9 cellular contexts compared by ENCODE assay signal in genomic region chr1:118986839-118987430, GRCh38. TPM values are rescaled to one million over a fixed set of nuclear protein-coding genes. Genes with fewer than 3 reads are reported as not detected.
DNase-seq lines count a peak whose midpoint lies in the region; ATAC-seq, FAIRE-seq and TF ChIP-seq lines count a peak whose summit lies in the region.
"Had no signal": no experiment of that assay in that cellular context is flagged by ENCODE, and none has a peak within 500 bp of the region (broad histone marks: within the 10 kb centered on the region; RNA-seq: fewer than 3 reads in every experiment).

No MANE protein-coding gene starts in this region.

- H3K27ac ChIP-seq in endothelial cell of umbilical vein (ENCODE audit: insufficient read depth, low read depth, low read length) = no peak overlapping the region

- no peaks in the 10 kb centered on the region for H3K9me1 ChIP-seq in endothelial cell of umbilical vein (replicated peaks; ENCODE audit: control insufficient read depth, extremely low read depth, insufficient read depth, low read length)

- H3K27me3 ChIP-seq in endothelial cell of umbilical vein (ENCODE audit: control insufficient read depth in 2 of 2, insufficient read depth in 2 of 2, low read length in 2 of 2) = peaks cover 93 to 98% of the 10 kb centered on the region in 2 experiments

- no peak overlapping the region for H3K4me2 ChIP-seq in endothelial cell of umbilical vein (ENCODE audit: insufficient read depth, low read length)

- no peak for TF ChIP-seq CTCF in AG10803 (conservative IDR thresholded peaks at IDR 0.05; ENCODE audit: low read length)
- TF ChIP-seq CTCF in endothelial cell of umbilical vein (IDR thresholded peaks at IDR 0.05; ENCODE audit: extremely low read depth in 1 of 2, insufficient read depth in 1 of 2, low read depth in 1 of 2, low read length in 2 of 2) = no peak
- TF ChIP-seq CTCF in neural crest cell (conservative IDR thresholded peaks at IDR 0.05) = no peak

- no peaks in the 10 kb centered on the region for H3K36me3 ChIP-seq in endothelial cell of umbilical vein (ENCODE audit: control insufficient read depth in 2 of 2, extremely low read depth in 1 of 2, insufficient read depth in 2 of 2, low read length in 2 of 2)

- H3K27ac Mint-ChIP-seq in neural crest cell (ENCODE audit: unreplicated experiment) = no peak overlapping the region

- peak overlapping the region; percentile 70 for H3K4me3 ChIP-seq in AG10803 (ENCODE audit: low read length)
- no peak overlapping the region for H3K4me3 ChIP-seq in endothelial cell of umbilical vein (replicated peaks in 1 of 3; ENCODE audit: insufficient read depth in 1 of 3, low read depth in 1 of 3, low read length in 3 of 3)

- H3K9me3 Mint-ChIP-seq in neural crest cell = no peaks in the 10 kb centered on the region

- H4K20me1 ChIP-seq in endothelial cell of umbilical vein (replicated peaks; ENCODE audit: control insufficient read depth, extremely low read depth, insufficient read depth, low read length) = no peaks in the 10 kb centered on the region

- H3K9ac ChIP-seq in endothelial cell of umbilical vein (replicated peaks; ENCODE audit: extremely low read depth, insufficient read depth, low read length) = no peak overlapping the region

- no peak for FAIRE-seq in endothelial cell of umbilical vein (lab: Jason Lieb, UNC)
- FAIRE-seq: small intestine had no signal

- peaks cover 51% of the 10 kb centered on the region for H3K4me1 Mint-ChIP-seq in neural crest cell

- no peaks in the 10 kb centered on the region for H3K9me3 ChIP-seq in endothelial cell of umbilical vein (replicated peaks; ENCODE audit: control insufficient read depth, insufficient read depth, low read length)

- CTCF ChIA-PET in endothelial cell of umbilical vein (lab: Charles Lee) = interaction anchor here (0.9 to 1.4 kb wide), 4 partner anchors 11 to 909 kb away, joined by 3 to 4 read pairs (median 4); no protein-coding TSS in a partner anchor

- H3K79me2 ChIP-seq in endothelial cell of umbilical vein (ENCODE audit: control insufficient read depth, insufficient read depth, low read length) = no peaks in the 10 kb centered on the region

- no peak for TF ChIP-seq POLR2A in endothelial cell of umbilical vein (IDR thresholded peaks at IDR 0.05; ENCODE audit: low read depth, low read length)

- peaks cover 100% of the 10 kb centered on the region for H3K27me3 Mint-ChIP-seq in neural crest cell (ENCODE audit: low read depth)

- no peak overlapping the region for H2AFZ ChIP-seq in endothelial cell of umbilical vein (ENCODE audit: low read depth, low read length)

- POLR2A ChIA-PET in endothelial cell of umbilical vein (lab: Charles Lee) = no interaction called here

- intact Hi-C loops in endothelial cell of umbilical vein (cut with micrococcal nuclease) = no loop called here

- DNase-seq in AG10803 (ENCODE audit: low read depth) = no peak
- peak; percentile 36 for DNase-seq in M059J (ENCODE audit: low read depth)
- DNase-seq in endothelial cell of umbilical vein (ENCODE audit: low read depth, low spot score) = no peak
- no peak for DNase-seq in neural crest cell (ENCODE audit: low read depth, low spot score)
- no peak for DNase-seq in NK-92 treated with Interleukin-12 subunit alpha and Interleukin-12 subunit beta, amount 100 ng/mL, for 24 hours (lab: John Stamatoyannopoulos, UW)
- no peak for DNase-seq in NCI-H2196 (lab: John Stamatoyannopoulos, UW; ENCODE audit: unreplicated experiment)
- DNase-seq: small intestine had no signal

- dilution Hi-C loops in endothelial cell of umbilical vein (cut with MboI; ENCODE audit: extremely low pct_ligation_motif_present, low sequenced_read_pairs) = no loop called here

- no peak for ATAC-seq in HG03342 (IDR thresholded peaks at IDR 0.05; ENCODE audit: unreplicated experiment)
- ATAC-seq in HG02840 (IDR thresholded peaks at IDR 0.05; ENCODE audit: low FRiP score, unreplicated experiment) = no peak

- no TSS peak for BruUV-seq in endothelial cell of umbilical vein (replicated peaks; lab: Mats Ljungman, UMichigan)

- peak overlapping the region; percentile 87 for H3K4me3 Mint-ChIP-seq in neural crest cell

- H3K36me3 Mint-ChIP-seq in neural crest cell (ENCODE audit: low read depth) = no peaks in the 10 kb centered on the region

- H3K4me1 ChIP-seq in endothelial cell of umbilical vein (ENCODE audit: control insufficient read depth, extremely low read depth, insufficient read depth, low read length) = peaks cover 12% of the 10 kb centered on the region

TF ChIP-seq in endothelial cell of umbilical vein, 7 proteins besides CTCF, POLR2A, EP300 and RAD21:
- TF ChIP-seq EZH2 (IDR thresholded peaks at IDR 0.05; ENCODE audit: borderline replicate concordance, low read depth, low read length, severe bottlenecking) = peak; percentile 85
- no peak for TF ChIP-seq POLR2AphosphoS5 (IDR thresholded peaks at IDR 0.05; ENCODE audit: insufficient read depth, low read depth, low read length)
- no peak for TF ChIP-seq FOS (IDR thresholded peaks at IDR 0.05; ENCODE audit: borderline replicate concordance, insufficient read depth, low read length)

RNA-seq across cellular contexts. Expression of gene TBX15, which starts 1.2 kb away (rescaled TPM):
- 1.5 and 2.9 TPM in 2 replicates for total RNA-seq in M059J (2014; rRNA removed; shearing (Covaris generic))
- not detected in 2 replicates for total RNA-seq in endothelial cell of umbilical vein
- 0.01 and 0.05 TPM in 2 replicates for polyA plus RNA-seq in endothelial cell of umbilical vein
- polyA plus RNA-seq in endothelial cell of umbilical vein (2011; cell fraction: cytosol; rRNA removed) = 0.03 TPM in 1 of 2 replicates, not detected in the other
- 0.07 TPM in 1 of 2 replicates, not detected in the other for polyA plus RNA-seq in endothelial cell of umbilical vein (2011; cell fraction: nucleus; rRNA removed)
- polyA plus RNA-seq in endothelial cell of umbilical vein (2012) = not detected in 2 replicates
- polyA minus RNA-seq in endothelial cell of umbilical vein = 0.08 TPM in 1 of 2 replicates, not detected in the other
- not detected for polyA minus RNA-seq in endothelial cell of umbilical vein (2011; cell fraction: cytosol; rRNA and poly(A)+ RNA removed)
- polyA minus RNA-seq in endothelial cell of umbilical vein (2011; cell fraction: nucleus; rRNA and poly(A)+ RNA removed) = 0.10 TPM in 1 of 2 replicates, not detected in the other
- total RNA-seq in neural crest cell = 3.2 and 3.4 TPM in 2 replicates
